In genomic region chr12:66984962-66985361, GRCh38 we compare ENCODE assay signal across 30 cellular contexts.
DNase-seq lines count a peak whose midpoint lies in the region; ATAC-seq and TF ChIP-seq lines count a peak whose summit lies in the region.
"Had no signal": no experiment of that assay in that cellular context is flagged by ENCODE, and none has a peak within 500 bp of the region (broad histone marks: within the 10 kb centered on the region; RNA-seq: fewer than 3 reads in every experiment).

No MANE protein-coding gene starts in this region.

- ATAC-seq in heart right ventricle = no peak
- ATAC-seq: activated CD8-positive, alpha-beta T cell treated with anti-CD3 and anti-CD28 coated beads for 36 hours; effector memory CD8-positive, alpha-beta T cell; gastroesophageal sphincter; T-cell had no signal

- H3K27ac ChIP-seq in HEK293 (ENCODE audit: extremely low read depth, low read depth, low read length) = no peak overlapping the region
- H3K27ac ChIP-seq in heart right ventricle = no peak overlapping the region
- no peak overlapping the region for H3K27ac ChIP-seq in Karpas-422 (ENCODE audit: low read length)
- H3K27ac ChIP-seq: C4-2B, colonic mucosa, gastroesophageal sphincter, neutrophil, skin epidermis, transverse colon had no signal

- H3K4me2 ChIP-seq in Karpas-422 (ENCODE audit: low read depth, low read length, poor library complexity, severe bottlenecking) = no peak overlapping the region

- H3K4me3 ChIP-seq in HEK293 (ENCODE audit: low read depth, low read length) (no peak overlapping the region), astrocyte of the spinal cord (ENCODE audit: low read depth, low read length) (no peak overlapping the region), heart right ventricle (no peak overlapping the region), Karpas-422 (ENCODE audit: low read length) (no peak overlapping the region)
- H3K4me3 ChIP-seq: colonic mucosa, gastroesophageal sphincter, MG63, skin epidermis, transverse colon had no signal

- H2AFZ ChIP-seq in Karpas-422 (ENCODE audit: low read length) = no peak overlapping the region

- H3K27me3 ChIP-seq in heart right ventricle (no peaks in the 10 kb centered on the region), Karpas-422 (ENCODE audit: low read length) (no peaks in the 10 kb centered on the region)
- H3K27me3 ChIP-seq: colonic mucosa, gastroesophageal sphincter, neutrophil, transverse colon had no signal

- no peaks in the 10 kb centered on the region for H4K20me1 ChIP-seq in Karpas-422 (ENCODE audit: insufficient read depth, low read depth, low read length)

- H3K36me3 ChIP-seq in HEK293 (ENCODE audit: control insufficient read depth in 2 of 2, insufficient read depth in 1 of 2, low read length in 2 of 2) (no peaks in the 10 kb centered on the region), heart right ventricle (no peaks in the 10 kb centered on the region), Karpas-422 (ENCODE audit: insufficient read depth, low read length) (no peaks in the 10 kb centered on the region)
- H3K36me3 ChIP-seq: colonic mucosa, gastroesophageal sphincter, MG63, neutrophil, transverse colon had no signal

- no peaks in the 10 kb centered on the region for H3K79me2 ChIP-seq in Karpas-422 (ENCODE audit: low read length)

- no peak overlapping the region for H3K9ac ChIP-seq in Karpas-422 (ENCODE audit: low read length)

- in situ Hi-C loops in astrocyte of the spinal cord (cut with HindIII; ENCODE audit: low sequenced_read_pairs) = no loop called here

- DNase-seq in NCI-H1105 treated with DMSO at 0.1 percent for 48 hours (lab: John Stamatoyannopoulos, UW) (peak; percentile 27), astrocyte of the spinal cord (ENCODE audit: low read depth, low spot score) (peak; percentile 46), left kidney (ENCODE audit: low read depth, low spot score) (peak; percentile 33), amniotic stem cell (lab: John Stamatoyannopoulos, UW) (no peak), heart right ventricle (no peak), Karpas-422 (no peak), SHP77 treated with DMSO at 0.1 percent for 48 hours (lab: John Stamatoyannopoulos, UW) (no peak)
- DNase-seq: activated CD4-positive, CD25-positive, alpha-beta regulatory T cell treated with anti-CD3 and anti-CD28 coated beads, Interleukin-2, amount 50 U/mL, for 72 hours; activated CD8-positive, alpha-beta T cell treated with anti-CD3 and anti-CD28 coated beads for 36 hours; activated effector memory CD4-positive, alpha-beta T cell treated with anti-CD3 and anti-CD28 coated beads, Interleukin-2, amount 50 U/mL, for 16 hours; activated naive CD8-positive, alpha-beta T cell treated with anti-CD3 and anti-CD28 coated beads, Interleukin-2, amount 10 ng/mL, durations not matched to agents 7 days and 5 days; activated T-cell treated with anti-CD3 and anti-CD28 coated beads for 4 hours; colonic mucosa; effector memory CD8-positive, alpha-beta T cell; HFFc6; IMR-90; kidney; MG63; NCI-H1436 treated with DMSO at 0.1 percent for 48 hours; NCI-H2171 treated with DMSO at 0.1 percent for 48 hours; NCI-H774; OCI-M1; SIG-M5; T-cell; transverse colon had no signal

- WGBS in heart right ventricle, 2 donors = 65% methylated on average over 3 of the region's 3 CpGs

- peaks cover 14% of the 10 kb centered on the region for H3K4me1 ChIP-seq in HEK293 (ENCODE audit: control insufficient read depth, insufficient read depth, low read length)
- H3K4me1 ChIP-seq in heart right ventricle = no peaks in the 10 kb centered on the region
- H3K4me1 ChIP-seq in Karpas-422 (ENCODE audit: low read length) = no peaks in the 10 kb centered on the region
- H3K4me1 ChIP-seq: colonic mucosa had no signal

- intact Hi-C loops in heart right ventricle (cut with DNase I) = no loop called here

- H3K9me3 ChIP-seq in HEK293 (ENCODE audit: control insufficient read depth, insufficient read depth, low read depth, low read length) = no peaks in the 10 kb centered on the region
- peaks cover 0 to 7% (median 0%) of the 10 kb centered on the region in 11 donors for H3K9me3 ChIP-seq in heart right ventricle
- H3K9me3 ChIP-seq in Karpas-422 (ENCODE audit: low read length) = no peaks in the 10 kb centered on the region
- H3K9me3 ChIP-seq: colonic mucosa, gastroesophageal sphincter, MG63, neutrophil, transverse colon had no signal

- POLR2A ChIA-PET in HEK293 (lab: Yijun Ruan, JAX) = interaction anchor here (1.0 to 1.1 kb wide), 2 partner anchors 284 to 816 kb away, joined by 3 to 4 read pairs; partner anchors contain the start of genes CAND1 and TMBIM4

- CTCF ChIA-PET in HEK293 (lab: Yijun Ruan, JAX) = interaction anchor here (0.6 kb wide), 1 partner anchor 28 kb away, joined by 3 read pairs; no protein-coding TSS in a partner anchor

- TF ChIP-seq CTCF in HEK293 (tag by site-specific recombination; IDR thresholded peaks at IDR 0.05) (no peak), astrocyte of the spinal cord (IDR thresholded peaks at IDR 0.05; ENCODE audit: low read depth, low read length) (no peak), heart right ventricle (IDR thresholded peaks at IDR 0.05) (no peak)

- H3K9me2 ChIP-seq in Karpas-422 (replicated peaks; ENCODE audit: insufficient read depth, low read length) = no peaks in the 10 kb centered on the region

TF ChIP-seq in HEK293, 187 proteins besides CTCF, POLR2A, EP300 and RAD21 (continues in another document):
- TF ChIP-seq ZNF366 (tag by site-specific recombination; conservative IDR thresholded peaks at IDR 0.05) = peak; percentile 50; the same call in 1 of the 2 replicates
- TF ChIP-seq OSR2 (tag by site-specific recombination; IDR thresholded peaks at IDR 0.05) = peak; percentile 77
- no peak for TF ChIP-seq ZSCAN18 (tag by site-specific recombination; IDR thresholded peaks at IDR 0.05)
- TF ChIP-seq ZNF660 (tag by site-specific recombination; IDR thresholded peaks at IDR 0.05) = no peak
- no peak for TF ChIP-seq ZNF514 (tag by site-specific recombination; IDR thresholded peaks at IDR 0.05)
- no peak for TF ChIP-seq EGR2 (tag by site-specific recombination; IDR thresholded peaks at IDR 0.05; ENCODE audit: low read depth)
- no peak for TF ChIP-seq KLF9 (tag by site-specific recombination; IDR thresholded peaks at IDR 0.05; ENCODE audit: low read depth)
- no peak for TF ChIP-seq KLF1 (tag by site-specific recombination; IDR thresholded peaks at IDR 0.05)
- no peak for TF ChIP-seq ZNF580 (tag by site-specific recombination; IDR thresholded peaks at IDR 0.05)
- TF ChIP-seq PRDM6 (tag by site-specific recombination; IDR thresholded peaks at IDR 0.05) = peak; percentile 57
- no peak for TF ChIP-seq MEIS1 (CRISPR knock-in tag; IDR thresholded peaks at IDR 0.05; ENCODE audit: borderline replicate concordance)
- TF ChIP-seq ZNF560 (tag by site-specific recombination; IDR thresholded peaks at IDR 0.05; ENCODE audit: borderline replicate concordance) = no peak
- TF ChIP-seq ZNF785 (tag by site-specific recombination; IDR thresholded peaks at IDR 0.05) = no peak
- TF ChIP-seq ZNF513 (tag by site-specific recombination; IDR thresholded peaks at IDR 0.05) = no peak
- no peak for TF ChIP-seq ZNF248 (tag by site-specific recombination; IDR thresholded peaks at IDR 0.05)
- no peak for TF ChIP-seq ZNF555 (tag by site-specific recombination; conservative IDR thresholded peaks at IDR 0.05)
- no peak for TF ChIP-seq GLI2 (tag by site-specific recombination; IDR thresholded peaks at IDR 0.05; ENCODE audit: borderline replicate concordance, low read depth)
- TF ChIP-seq ZNF561 (tag by site-specific recombination; IDR thresholded peaks at IDR 0.05; ENCODE audit: borderline replicate concordance) = no peak

Comparison
In these comparisons a context has a peak if more than half of its experiments do, and no peak if none do; other contexts are left out.
1. DNase-seq: peak in NCI-H1105 treated with DMSO at 0.1 percent for 48 hours (single experiment), astrocyte of the spinal cord (single experiment) and left kidney (single experiment); none in amniotic stem cell (single experiment), heart right ventricle (0 of 2), Karpas-422 (single experiment) and SHP77 treated with DMSO at 0.1 percent for 48 hours (single experiment).